ENCODE assay signal across 18 cellular contexts in genomic region chr5:1886634-1887399, GRCh38. TPM values are rescaled to one million over a fixed set of nuclear protein-coding genes. Genes with fewer than 3 reads are reported as not detected.
DNase-seq lines count a peak whose midpoint lies in the region; ATAC-seq and TF ChIP-seq lines count a peak whose summit lies in the region.
"Had no signal": no experiment of that assay in that cellular context is flagged by ENCODE, and none has a peak within 500 bp of the region (broad histone marks: within the 10 kb centered on the region; RNA-seq: fewer than 3 reads in every experiment).

No MANE protein-coding gene starts in this region.

- ATAC-seq in Right ventricle myocardium inferior (peak; percentile 35), HG02981 (IDR thresholded peaks at IDR 0.05; ENCODE audit: unreplicated experiment) (no peak)
- no peak for ATAC-seq in stimulated activated naive CD8-positive, alpha-beta T cell treated with anti-CD3 and anti-CD28 coated beads, Interleukin-15, amount 100 ng/mL, for 72 hours

- H3K27ac ChIP-seq in right atrium auricular region (no peak overlapping the region), esophagus squamous epithelium (peak overlapping the region; percentile 75 to 94 (median 82)), mesendoderm (ENCODE audit: low read depth, low read length) (no peak overlapping the region)
- H3K27ac ChIP-seq: dorsolateral prefrontal cortex had no signal

- H2BK120ac ChIP-seq in mesendoderm (ENCODE audit: low read depth, low read length) = no peak overlapping the region

- H2AK5ac ChIP-seq in mesendoderm (ENCODE audit: low read length) = no peak overlapping the region

- H3K27me3 ChIP-seq in right atrium auricular region = peaks cover 16 to 45% of the 10 kb centered on the region in 2 donors
- H3K27me3 ChIP-seq in esophagus squamous epithelium = peaks cover 0 to 97% (median 10%) of the 10 kb centered on the region in 4 donors
- H3K27me3 ChIP-seq in mesendoderm (ENCODE audit: insufficient read depth, low read length, poor library complexity) = peaks cover 52% of the 10 kb centered on the region

- H3K9me3 ChIP-seq in right atrium auricular region (no peaks in the 10 kb centered on the region), esophagus squamous epithelium (no peaks in the 10 kb centered on the region)
- H3K9me3 ChIP-seq: SK-N-SH had no signal

- H3K23ac ChIP-seq in mesendoderm (ENCODE audit: low read length) = no peak overlapping the region

- no peak for DNase-seq in Right ventricle myocardium inferior (ENCODE audit: missing footprints)
- DNase-seq in right atrium auricular region (ENCODE audit: low spot score) = no peak
- no peak for DNase-seq in esophagus squamous epithelium (lab: John Stamatoyannopoulos, UW)
- DNase-seq in mesendoderm = peak; percentile 8
- no peak for DNase-seq in NOMO-1 (lab: John Stamatoyannopoulos, UW; ENCODE audit: unreplicated experiment in 2 of 2)
- no peak for DNase-seq in epidermal melanocyte (ENCODE audit: insufficient read length, low spot score)
- DNase-seq in stimulated activated naive CD8-positive, alpha-beta T cell treated with anti-CD3 and anti-CD28 coated beads, Interleukin-15, amount 100 ng/mL, for 72 hours = no peak
- DNase-seq: IMR-90; islet precursor cell; OCI-M1; SK-N-SH; stimulated activated CD4-positive, alpha-beta T cell treated with anti-CD3 and anti-CD28 coated beads, Interleukin-2, amount 100 ng/mL, for 24 hours had no signal

- no peak overlapping the region for H3K4me3 Mint-ChIP-seq in stimulated activated naive CD8-positive, alpha-beta T cell treated with anti-CD3 and anti-CD28 coated beads, Interleukin-15, amount 100 ng/mL, for 72 hours
- H3K4me3 Mint-ChIP-seq: CD8-positive, alpha-beta memory T cell had no signal

- H3K79me2 ChIP-seq in mesendoderm (ENCODE audit: control insufficient read depth, insufficient read depth, low read length) = no peaks in the 10 kb centered on the region

- 8% methylated on average over 8 of the region's 107 CpGs; no CpG with 5 or more reads in 1 of the 2 donors for WGBS in esophagus squamous epithelium, 2 donors
- no CpG with 5 or more reads among the region's 107 CpGs for WGBS in mesendoderm (ENCODE audit: extremely low coverage, insufficient coverage, low lambda C conversion rate)

- peak overlapping the region; percentile 52 for H3K4me2 ChIP-seq in mesendoderm (ENCODE audit: low read length)
- H3K4me2 ChIP-seq: SK-N-SH had no signal

- no peaks in the 10 kb centered on the region for H3K79me1 ChIP-seq in mesendoderm (ENCODE audit: low read length)

- H3K36me3 ChIP-seq in right atrium auricular region (no peaks in the 10 kb centered on the region), esophagus squamous epithelium (no peaks in the 10 kb centered on the region), mesendoderm (ENCODE audit: control insufficient read depth, insufficient read depth, low read length) (no peaks in the 10 kb centered on the region)

- H3K4me1 Mint-ChIP-seq in stimulated activated naive CD8-positive, alpha-beta T cell treated with anti-CD3 and anti-CD28 coated beads, Interleukin-15, amount 100 ng/mL, for 72 hours = peaks cover 26% of the 10 kb centered on the region

- no peak overlapping the region for H4K5ac ChIP-seq in mesendoderm (ENCODE audit: low read length)

- H4K8ac ChIP-seq in mesendoderm (ENCODE audit: low read depth, low read length) = no peak overlapping the region

- peak in 1 of 4 donors; percentile 35 for TF ChIP-seq POLR2A in esophagus squamous epithelium (IDR thresholded peaks at IDR 0.05)

- H3K4me3 ChIP-seq in right atrium auricular region (peak overlapping the region in 1 of 2 donors; percentile 29), esophagus squamous epithelium (peak overlapping the region; percentile 52 to 64 (median 61)), mesendoderm (ENCODE audit: low read length) (no peak overlapping the region)

- H3K27ac Mint-ChIP-seq in stimulated activated naive CD8-positive, alpha-beta T cell treated with anti-CD3 and anti-CD28 coated beads, Interleukin-15, amount 100 ng/mL, for 72 hours = no peak overlapping the region
- H3K27ac Mint-ChIP-seq: CD8-positive, alpha-beta memory T cell had no signal

- no peaks in the 10 kb centered on the region for H3K9me3 Mint-ChIP-seq in stimulated activated naive CD8-positive, alpha-beta T cell treated with anti-CD3 and anti-CD28 coated beads, Interleukin-15, amount 100 ng/mL, for 72 hours
- H3K9me3 Mint-ChIP-seq: CD8-positive, alpha-beta memory T cell had no signal

- H3K9ac ChIP-seq in mesendoderm (ENCODE audit: low read length) = no peak overlapping the region
- H3K9ac ChIP-seq: SK-N-SH had no signal

- peaks cover 0 to 34% of the 10 kb centered on the region in 2 donors for H3K4me1 ChIP-seq in right atrium auricular region
- H3K4me1 ChIP-seq in esophagus squamous epithelium = peaks cover 25 to 91% (median 32%) of the 10 kb centered on the region in 3 donors
- no peaks in the 10 kb centered on the region for H3K4me1 ChIP-seq in mesendoderm (ENCODE audit: control insufficient read depth, low read depth, low read length)

- intact Hi-C loops in Right ventricle myocardium inferior (cut with DNase I) (loop anchor here (5.0 kb wide), 2 partner anchors 45 to 60 kb away; no protein-coding TSS in a partner anchor), esophagus squamous epithelium (cut with DNase I) (no loop called here)

- no peak overlapping the region for H2BK5ac ChIP-seq in mesendoderm (ENCODE audit: low read length)

- peak overlapping the region; percentile 25 for H3K56ac ChIP-seq in mesendoderm (ENCODE audit: low read length)

- peaks cover 85% of the 10 kb centered on the region for H3K27me3 Mint-ChIP-seq in stimulated activated naive CD8-positive, alpha-beta T cell treated with anti-CD3 and anti-CD28 coated beads, Interleukin-15, amount 100 ng/mL, for 72 hours

- H2BK15ac ChIP-seq in mesendoderm (replicated peaks; ENCODE audit: low read depth) = no peak overlapping the region

- H3K18ac ChIP-seq in mesendoderm (ENCODE audit: low read length) = no peak overlapping the region

- TF ChIP-seq CTCF in right atrium auricular region (IDR thresholded peaks at IDR 0.05) (no peak), esophagus squamous epithelium (IDR thresholded peaks at IDR 0.05) (peak in 1 of 6 experiments; percentile 23)

- no peak overlapping the region for H3K4ac ChIP-seq in mesendoderm (ENCODE audit: low read depth, low read length)

RNA-seq across cellular contexts. Expression of gene IRX4, which starts 4.1 kb away (rescaled TPM):
- total RNA-seq in Right ventricle myocardium inferior (17.6 TPM), right atrium auricular region (not detected), esophagus squamous epithelium (10 to 100 TPM; 22.1 to 36.2 (median 29.1) TPM)
- 0.51 TPM for polyA plus RNA-seq in mesendoderm (2013, experiment 1 of 2)
- 0.48 TPM for polyA plus RNA-seq in mesendoderm (2013, experiment 2 of 2)
- total RNA-seq: activated CD8-positive, alpha-beta memory T cell treated with anti-CD3 and anti-CD28 coated beads for 36 hours; CD8-positive, alpha-beta memory T cell; dorsolateral prefrontal cortex; fibroblast of villous mesenchyme; IMR-90; ureter had no signal
- polyA plus RNA-seq: CD8-positive, alpha-beta memory T cell; IMR-90; SK-N-SH had no signal

Comparison
In these comparisons a context has a peak if more than half of its experiments do, and no peak if none do; other contexts are left out.
1. RNA of gene IRX4, which starts 4.1 kb away (total RNA-seq): 22.1 to 36.2 TPM in esophagus squamous epithelium and 17.6 TPM in Right ventricle myocardium inferior (single experiment); not detected in right atrium auricular region; every median in the first group is over 10 times any median in the second.
2. H3K27ac ChIP-seq: peak in esophagus squamous epithelium (4 of 4); none in right atrium auricular region (0 of 2) and mesendoderm (single experiment).